Comparison of ENCODE assay signal across 19 cellular contexts in genomic region chr2:86157009-86157556, GRCh38. TPM values are rescaled to one million over a fixed set of nuclear protein-coding genes. Genes with fewer than 3 reads are reported as not detected.
DNase-seq lines count a peak whose midpoint lies in the region; ATAC-seq and TF ChIP-seq lines count a peak whose summit lies in the region.
"Had no signal": no experiment of that assay in that cellular context is flagged by ENCODE, and none has a peak within 500 bp of the region (broad histone marks: within the 10 kb centered on the region; RNA-seq: fewer than 3 reads in every experiment).

No MANE protein-coding gene starts in this region.

- H3K36me3 ChIP-seq in Caco-2 (ENCODE audit: control insufficient read depth, insufficient read depth, low read length): peaks cover 3% of the 10 kb centered on the region; the same call in 1 of the 2 replicates
- peaks cover 37% of the 10 kb centered on the region for H3K36me3 ChIP-seq in IMR-90 (ENCODE audit: control insufficient read depth, insufficient read depth, low read length)

- no peak for TF ChIP-seq RAD21 in IMR-90 (IDR thresholded peaks at IDR 0.05; ENCODE audit: low read length)

- no peak overlapping the region for H3K56ac ChIP-seq in IMR-90 (ENCODE audit: extremely low read depth, insufficient read depth, low read length)

- H3K27ac ChIP-seq in IMR-90 (ENCODE audit: insufficient read depth, low read length): no peak overlapping the region
- H3K27ac ChIP-seq: HL-60 had no signal

- dilution Hi-C loops in IMR-90 (cut with HindIII; ENCODE audit: low sequenced_read_pairs, unreplicated experiment): no loop called here

- H3K9me3 Mint-ChIP-seq in Caco-2 (ENCODE audit: unreplicated experiment): no peaks in the 10 kb centered on the region
- H3K9me3 Mint-ChIP-seq in progenitor cell of endocrine pancreas (ENCODE audit: low read depth): no peaks in the 10 kb centered on the region
- H3K9me3 Mint-ChIP-seq: CD4-positive, alpha-beta memory T cell; H9; HFFc6 had no signal

- peak; percentile 49 to 51 for DNase-seq in Caco-2
- DNase-seq in IMR-90: no peak
- peak; percentile 15 for DNase-seq in fibroblast of villous mesenchyme (ENCODE audit: low read depth)
- DNase-seq in progenitor cell of endocrine pancreas (ENCODE audit: low spot score, unreplicated experiment): no peak
- no peak for DNase-seq in posterior cingulate gyrus
- DNase-seq in NCI-H226: no peak
- DNase-seq: 8988T; C1 segment of cervical spinal cord; CD4-positive, alpha-beta memory T cell; DND-41; GF-D8; GOT3; H9; HFFc6; KG1 had no signal

- H3K9me3 ChIP-seq in Caco-2 (no peaks in the 10 kb centered on the region), IMR-90 (ENCODE audit: control insufficient read depth, insufficient read depth, low read length) (no peaks in the 10 kb centered on the region)

- H2BK5ac ChIP-seq in IMR-90 (ENCODE audit: low read depth, low read length, poor library complexity, severe bottlenecking): no peak overlapping the region

- TF ChIP-seq CTCF in Caco-2 (IDR thresholded peaks at IDR 0.05; ENCODE audit: insufficient read depth in 1 of 2, low read depth in 1 of 2, low read length in 1 of 2, severe bottlenecking in 1 of 2, unreplicated experiment in 1 of 2): no peak
- TF ChIP-seq CTCF in IMR-90 (conservative IDR thresholded peaks at IDR 0.05; ENCODE audit: low read depth, low read length): no peak
- no peak for TF ChIP-seq CTCF in fibroblast of villous mesenchyme (IDR thresholded peaks at IDR 0.05; ENCODE audit: insufficient read depth, low read depth, low read length)
- TF ChIP-seq CTCF in progenitor cell of endocrine pancreas (IDR thresholded peaks at IDR 0.05; ENCODE audit: unreplicated experiment): no peak

- H3K27me3 ChIP-seq in Caco-2 (replicated peaks; ENCODE audit: control insufficient read depth, insufficient read depth, low read length): no peaks in the 10 kb centered on the region
- no peaks in the 10 kb centered on the region for H3K27me3 ChIP-seq in IMR-90 (ENCODE audit: control insufficient read depth, insufficient read depth, low read length)

- peaks cover 0 to 6% of the 10 kb centered on the region in 2 experiments; a peak in 3 of 4 replicates for H3K79me1 ChIP-seq in IMR-90 (ENCODE audit: low read depth in 1 of 2, low read length in 2 of 2)

- H3K27me3 Mint-ChIP-seq in Caco-2 (ENCODE audit: insufficient read depth, unreplicated experiment): no peaks in the 10 kb centered on the region
- no peaks in the 10 kb centered on the region for H3K27me3 Mint-ChIP-seq in progenitor cell of endocrine pancreas
- H3K27me3 Mint-ChIP-seq: B cell; CD4-positive, alpha-beta memory T cell had no signal

- WGBS in IMR-90 (ENCODE audit: extremely low coverage in 2 of 2, insufficient read length in 1 of 2), 2 experiments: 70% methylated on average over 2 of the region's 2 CpGs; no CpG with 5 or more reads in 1 of the 2 experiments

- H3K4me1 Mint-ChIP-seq in Caco-2 (ENCODE audit: low read depth, unreplicated experiment): peaks cover 6% of the 10 kb centered on the region
- no peaks in the 10 kb centered on the region for H3K4me1 Mint-ChIP-seq in progenitor cell of endocrine pancreas (ENCODE audit: low read depth)
- H3K4me1 Mint-ChIP-seq: B cell, H9 had no signal

- in situ Hi-C loops in IMR-90 (cut with MboI; ENCODE audit: low sequenced_read_pairs): no loop called here

- H3K4me1 ChIP-seq in Caco-2 (no peaks in the 10 kb centered on the region), IMR-90 (ENCODE audit: control insufficient read depth, insufficient read depth, low read length) (no peaks in the 10 kb centered on the region; the same call in 1 of the 2 replicates)

- BruUV-seq in Caco-2 (replicated peaks; lab: Mats Ljungman, UMichigan): no TSS peak
- BruUV-seq in IMR-90 (replicated peaks; lab: Mats Ljungman, UMichigan): TSS peak; percentile 18

- H3K14ac ChIP-seq in IMR-90 (replicated peaks; ENCODE audit: low read depth, low read length): no peak overlapping the region

- no peak overlapping the region for H3K4ac ChIP-seq in IMR-90 (ENCODE audit: low read depth, low read length)

- intact Hi-C loops in Caco-2 (cut with micrococcal nuclease; ENCODE audit: unreplicated experiment) (loop anchor here (5.0 kb wide), 1 partner anchor 330 kb away; no protein-coding TSS in a partner anchor), IMR-90 (cut with micrococcal nuclease) (loop anchor here (5.0 kb wide), 1 partner anchor 40 kb away; no protein-coding TSS in a partner anchor), posterior cingulate gyrus (cut with DNase I) (no loop called here)

- no peak overlapping the region for H3K23ac ChIP-seq in IMR-90 (ENCODE audit: low read depth, low read length)

- H4K8ac ChIP-seq in IMR-90 (ENCODE audit: low read depth in 2 of 2, low read length in 2 of 2): no peak overlapping the region

- H2BK20ac ChIP-seq in IMR-90 (ENCODE audit: low read depth, low read length): no peak overlapping the region

- no peak overlapping the region for H4K5ac ChIP-seq in IMR-90 (ENCODE audit: low read depth, low read length)

- no peaks in the 10 kb centered on the region for H4K20me1 ChIP-seq in IMR-90 (ENCODE audit: insufficient read depth, low read length)

- no peak overlapping the region for H3K18ac ChIP-seq in IMR-90 (ENCODE audit: low read depth, low read length)

- POLR2A ChIA-PET in Caco-2 (lab: Charles Lee) (no interaction called here), IMR-90 (lab: Charles Lee; ENCODE audit: unreplicated experiment) (no interaction called here)

- H3K9me1 ChIP-seq in IMR-90 (ENCODE audit: insufficient read depth, low read length): no peaks in the 10 kb centered on the region; the same call in 1 of the 2 replicates

- no peak overlapping the region for H2AK5ac ChIP-seq in IMR-90 (ENCODE audit: low read depth, low read length)

- H2AFZ ChIP-seq in IMR-90 (replicated peaks; ENCODE audit: low read length, poor library complexity): no peak overlapping the region

- ATAC-seq in IMR-90 (ENCODE audit: low read depth) (no peak), GM21447 (IDR thresholded peaks at IDR 0.05; ENCODE audit: unreplicated experiment) (no peak), HG03460 (IDR thresholded peaks at IDR 0.05; ENCODE audit: unreplicated experiment) (no peak)

- no peak overlapping the region for H2BK15ac ChIP-seq in IMR-90 (ENCODE audit: low read depth, low read length)

- TF ChIP-seq POLR2A in IMR-90 (IDR thresholded peaks at IDR 0.05; ENCODE audit: low read depth, low read length): no peak

- H2AK9ac ChIP-seq in IMR-90 (replicated peaks; ENCODE audit: low read depth, low read length, poor library complexity): no peak overlapping the region

- H3K4me3 Mint-ChIP-seq in Caco-2 (ENCODE audit: unreplicated experiment) (no peak overlapping the region), progenitor cell of endocrine pancreas (ENCODE audit: low read depth) (no peak overlapping the region)
- H3K4me3 Mint-ChIP-seq: B cell; CD4-positive, alpha-beta memory T cell; H9; HFFc6 had no signal

- H3K4me3 ChIP-seq in Caco-2 (ENCODE audit: low read depth, low read length): no peak overlapping the region
- H3K4me3 ChIP-seq in IMR-90 (ENCODE audit: insufficient read depth, low read depth, low read length): no peak overlapping the region
- H3K4me3 ChIP-seq in fibroblast of villous mesenchyme (ENCODE audit: low read depth, low read length): no peak overlapping the region

- CTCF ChIA-PET in Caco-2 (lab: Charles Lee): interaction anchor here (0.5 kb wide), 1 partner anchor 19 kb away, joined by 3 read pairs; no protein-coding TSS in a partner anchor
- CTCF ChIA-PET in IMR-90 (lab: Yijun Ruan, JAX): no interaction called here

- H3K36me3 Mint-ChIP-seq in Caco-2 (ENCODE audit: insufficient read depth, unreplicated experiment): peaks cover 98% of the 10 kb centered on the region
- H3K36me3 Mint-ChIP-seq in progenitor cell of endocrine pancreas (ENCODE audit: insufficient read depth): peaks cover 16% of the 10 kb centered on the region

- no peak overlapping the region for H2BK120ac ChIP-seq in IMR-90 (ENCODE audit: low read depth, low read length)

- H3K4me2 ChIP-seq in IMR-90 (ENCODE audit: low read depth, low read length): no peak overlapping the region

- H4K91ac ChIP-seq in IMR-90 (ENCODE audit: insufficient read depth, low read depth, low read length): no peak overlapping the region

- H3K9ac ChIP-seq in IMR-90 (ENCODE audit: low read depth, low read length): no peak overlapping the region

- H3K27ac Mint-ChIP-seq in Caco-2 (ENCODE audit: unreplicated experiment): no peak overlapping the region
- H3K27ac Mint-ChIP-seq in progenitor cell of endocrine pancreas: peak overlapping the region; percentile 49
- H3K27ac Mint-ChIP-seq: B cell, H9, HFFc6 had no signal

TF ChIP-seq in IMR-90, 13 proteins besides CTCF, POLR2A, EP300 and RAD21 (continues in another document):
- no peak for TF ChIP-seq SMC3 (IDR thresholded peaks at IDR 0.05; ENCODE audit: low read depth, low read length)

RNA-seq across cellular contexts. Expression of gene IMMT, which starts 38.2 kb away (rescaled TPM):
- total RNA-seq in Caco-2 (2022) (125 and 129 TPM in 2 replicates), IMR-90 (2012; rRNA removed) (87.3 and 90.0 TPM in 2 replicates), fibroblast of villous mesenchyme (66.0 and 67.8 TPM in 2 replicates), progenitor cell of endocrine pancreas (90.1 and 94.1 TPM in 2 replicates)
- polyA plus RNA-seq in IMR-90 (2012; rRNA removed): 41.0 and 50.5 TPM in 2 replicates
- polyA plus RNA-seq in IMR-90 (2012; cell fraction: cytosol; rRNA removed): 14.0 and 31.8 TPM in 2 replicates
- polyA plus RNA-seq in IMR-90 (2012; cell fraction: nucleus; rRNA removed; ENCODE audit: low replicate concordance): 12.0 and 46.2 TPM in 2 replicates

RNA-seq across cellular contexts. Expression of gene MRPL35, which starts 42.2 kb away (rescaled TPM):
- total RNA-seq in Caco-2 (2022) (25.3 and 25.9 TPM in 2 replicates), IMR-90 (2012; rRNA removed) (26.7 and 64.0 TPM in 2 replicates), fibroblast of villous mesenchyme (51.4 and 54.4 TPM in 2 replicates), progenitor cell of endocrine pancreas (28.1 and 31.8 TPM in 2 replicates)
- 37.6 and 48.7 TPM in 2 replicates for polyA plus RNA-seq in IMR-90 (2012; rRNA removed)
- 12.7 and 13.9 TPM in 2 replicates for polyA plus RNA-seq in IMR-90 (2012; cell fraction: cytosol; rRNA removed)
- 3.7 and 9.4 TPM in 2 replicates for polyA plus RNA-seq in IMR-90 (2012; cell fraction: nucleus; rRNA removed; ENCODE audit: low replicate concordance)

RNA-seq across cellular contexts. Expression of gene PTCD3, which starts 51.0 kb away (rescaled TPM):
- total RNA-seq in Caco-2 (2022) (278 and 282 TPM in 2 replicates), IMR-90 (2012; rRNA removed) (48.9 and 75.5 TPM in 2 replicates), fibroblast of villous mesenchyme (63.1 and 110 TPM in 2 replicates), progenitor cell of endocrine pancreas (160 and 163 TPM in 2 replicates)
- polyA plus RNA-seq in IMR-90 (2012; rRNA removed): 29.1 and 44.0 TPM in 2 replicates
- polyA plus RNA-seq in IMR-90 (2012; cell fraction: cytosol; rRNA removed): 9.9 and 27.6 TPM in 2 replicates
- 32.2 and 210 TPM in 2 replicates for polyA plus RNA-seq in IMR-90 (2012; cell fraction: nucleus; rRNA removed; ENCODE audit: low replicate concordance)

RNA-seq across cellular contexts. Expression of gene POLR1A, which starts 51.4 kb away (rescaled TPM):
- total RNA-seq in Caco-2 (2022) (73.8 and 79.5 TPM in 2 replicates), IMR-90 (2012; rRNA removed) (27.4 and 27.8 TPM in 2 replicates), fibroblast of villous mesenchyme (23.8 and 33.7 TPM in 2 replicates), progenitor cell of endocrine pancreas (47.9 and 51.3 TPM in 2 replicates)
- polyA plus RNA-seq in IMR-90 (2012; rRNA removed): 7.6 and 9.3 TPM in 2 replicates
- 3.3 and 3.5 TPM in 2 replicates for polyA plus RNA-seq in IMR-90 (2012; cell fraction: cytosol; rRNA removed)
- 12.0 and 12.4 TPM in 2 replicates for polyA plus RNA-seq in IMR-90 (2012; cell fraction: nucleus; rRNA removed; ENCODE audit: low replicate concordance)

Comparison
In these comparisons a context has a peak if more than half of its experiments do, and no peak if none do; other contexts are left out.
1. DNase-seq: peak in Caco-2 (2 of 2) and fibroblast of villous mesenchyme (single experiment); none in IMR-90 (single experiment), progenitor cell of endocrine pancreas (single experiment), posterior cingulate gyrus (0 of 10) and NCI-H226 (single experiment).